ENCODE assay signal across 17 cellular contexts in the genomic region with DNA sequence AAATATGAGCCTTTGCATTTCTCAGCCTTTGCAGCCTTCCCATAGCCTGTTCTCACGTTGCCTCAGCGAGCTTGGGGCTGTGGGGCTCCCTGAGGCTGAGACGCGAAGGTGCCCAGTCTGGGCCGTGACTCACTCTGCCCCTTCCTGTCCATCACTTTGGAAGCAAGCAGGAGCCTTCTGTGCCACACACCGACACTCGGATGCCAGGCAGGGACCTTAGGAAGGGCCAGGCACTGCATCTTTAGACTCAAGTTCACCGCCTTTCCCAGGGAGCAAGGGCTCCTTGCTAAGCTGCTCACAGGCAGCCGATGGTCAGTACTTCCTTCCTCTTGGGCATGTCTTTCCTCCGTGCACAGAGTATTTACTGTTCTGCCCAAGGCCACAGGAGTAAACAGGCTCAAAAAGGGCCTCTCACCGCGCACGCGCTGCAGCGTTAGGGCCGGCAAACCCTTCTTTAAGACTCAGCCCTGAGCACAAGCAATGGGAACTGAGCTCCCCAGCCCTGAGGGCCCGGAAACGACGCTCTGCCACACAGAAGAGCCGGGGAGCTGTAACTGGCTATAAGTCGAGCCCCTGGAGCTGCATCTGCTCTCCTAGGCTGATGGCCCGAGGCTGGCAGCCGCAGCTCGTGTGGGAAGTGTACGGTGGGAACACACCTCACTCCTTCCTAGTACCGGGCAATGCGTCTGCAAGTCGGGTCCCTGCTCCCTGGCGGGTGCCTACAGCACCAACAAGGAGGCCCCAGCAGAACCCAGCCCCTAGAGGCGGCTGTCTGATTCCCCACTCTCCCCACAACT. TPM values are rescaled to one million over a fixed set of nuclear protein-coding genes. Genes with fewer than 3 reads are reported as not detected.
DNase-seq lines count a peak whose midpoint lies in the region; FAIRE-seq and TF ChIP-seq lines count a peak whose summit lies in the region.
"Had no signal": no experiment of that assay in that cellular context is flagged by ENCODE, and none has a peak within 500 bp of the region (broad histone marks: within the 10 kb centered on the region; RNA-seq: fewer than 3 reads in every experiment).

No MANE protein-coding gene starts in this region.

- H3K27ac ChIP-seq in left ventricle myocardium inferior (replicated peaks) (peak overlapping the region; percentile 93), spleen (peak overlapping the region; percentile 15 to 87 (median 76))
- H3K27ac ChIP-seq: SK-N-MC had no signal

- H3K9me3 ChIP-seq in left ventricle myocardium inferior (replicated peaks): no peaks in the 10 kb centered on the region
- no peaks in the 10 kb centered on the region for H3K9me3 ChIP-seq in spleen

- FAIRE-seq in GM12892 (lab: Jason Lieb, UNC): no peak
- FAIRE-seq: astrocyte had no signal

- H3K4me3 ChIP-seq in left ventricle myocardium inferior (no peak overlapping the region), spleen (peak overlapping the region in 1 of 8 donors; percentile 19)
- H3K4me3 ChIP-seq: SK-N-MC had no signal

- TF ChIP-seq POLR2A in GM12892 (IDR thresholded peaks at IDR 0.05; ENCODE audit: low read depth, low read length) (0 out of 2 replicates have a peak, but pooled peaks have one; percentile 2), spleen (IDR thresholded peaks at IDR 0.05) (no peak)

- H3K4me1 ChIP-seq in left ventricle myocardium inferior: peaks cover 95% of the 10 kb centered on the region
- peaks cover 11 to 85% (median 65%) of the 10 kb centered on the region in 6 donors for H3K4me1 ChIP-seq in spleen

- intact Hi-C loops in left ventricle myocardium inferior (cut with micrococcal nuclease): no loop called here
- intact Hi-C loops in spleen (cut with DNase I; ENCODE audit: low total_unique reads): loop anchor here (10.0 kb wide), 1 partner anchor 51 kb away; no protein-coding TSS in a partner anchor

- WGBS in spleen, 5 donors: 69 to 75% (median 71%) methylated on average over 18 to 30 of the region's 30 CpGs

- TF ChIP-seq CTCF in left ventricle myocardium inferior (IDR thresholded peaks at IDR 0.05; ENCODE audit: borderline replicate concordance): no peak
- TF ChIP-seq CTCF in spleen (IDR thresholded peaks at IDR 0.05 in 8 of 11, conservative IDR thresholded peaks at IDR 0.05 in 3 of 11): no peak

- DNase-seq in GM12892 (ENCODE audit: insufficient read length) (no peak), UCSD-AML1 (lab: John Stamatoyannopoulos, UW; ENCODE audit: unreplicated experiment) (peak; percentile 46), left ventricle myocardium inferior (no peak), spleen (peak; percentile 72), iPS-NIHi7 (ENCODE audit: extremely low spot score) (no peak), KBM-7 (no peak), H4 (ENCODE audit: low spot score) (no peak), NOMO-1 treated with DMSO at 0.1 percent for 48 hours (lab: John Stamatoyannopoulos, UW; ENCODE audit: unreplicated experiment) (no peak)
- DNase-seq: activated T-cell treated with anti-CD3 and anti-CD28 coated beads, Interleukin-2, amount 50 U/mL, for 48 hours; DMS79; mammary epithelial cell; NCI-H1694; NCI-H69; occipital lobe; stimulated activated CD4-positive, alpha-beta T cell treated with anti-CD3 and anti-CD28 coated beads, Interleukin-1b, Interleukin-23, amount 100 ng/mL, for 48 hours had no signal

- H3K27me3 ChIP-seq in left ventricle myocardium inferior (ENCODE audit: low read depth) (no peaks in the 10 kb centered on the region), spleen (replicated peaks in 1 of 7) (no peaks in the 10 kb centered on the region)

- in situ Hi-C loops in KBM-7 (cut with MboI; ENCODE audit: low pct_unique_long_range_greater_than_20kb, low sequenced_read_pairs): no loop called here

- H3K36me3 ChIP-seq in left ventricle myocardium inferior (peaks cover 79% of the 10 kb centered on the region), spleen (peaks cover 0 to 98% (median 83%) of the 10 kb centered on the region in 6 donors)

RNA-seq across cellular contexts. Expression of a gene that starts 7.2 kb away (rescaled TPM):
- polyA plus RNA-seq in GM12892 (2012; ENCODE audit: missing spikeins): 7.4 TPM
- total RNA-seq in left ventricle myocardium inferior: 17.6 TPM
- 10 to 100 TPM in 6 of 7 donors, 1 to 10 TPM in 1; 9.7 to 14.3 (median 11.2) TPM for total RNA-seq in spleen
- 1 to 10 TPM; 5.1 to 8.8 (median 7.0) TPM for polyA plus RNA-seq in spleen
- total RNA-seq in H4 (2014; rRNA removed; shearing (Covaris generic)): 34.0 and 36.9 TPM in 2 replicates

RNA-seq across cellular contexts. Expression of a gene that starts 24.6 kb away (rescaled TPM):
- 2.0 TPM for polyA plus RNA-seq in GM12892 (2012; ENCODE audit: missing spikeins)
- total RNA-seq in left ventricle myocardium inferior (13.8 TPM), spleen (10 to 100 TPM in 5 of 7 donors, 1 to 10 TPM in 2; 7.2 to 21.4 (median 14.1) TPM)
- polyA plus RNA-seq in spleen: 1 to 10 TPM; 3.9 to 6.6 (median 5.8) TPM
- 47.1 and 51.8 TPM in 2 replicates for total RNA-seq in H4 (2014; rRNA removed; shearing (Covaris generic))

Comparison
In these comparisons a context has a peak if more than half of its experiments do, and no peak if none do; other contexts are left out.
1. DNase-seq: peak in UCSD-AML1 (single experiment) and spleen (single experiment); none in GM12892 (single experiment), left ventricle myocardium inferior (single experiment), iPS-NIHi7 (single experiment), KBM-7 (single experiment), H4 (single experiment) and NOMO-1 treated with DMSO at 0.1 percent for 48 hours (single experiment).